10 cellular contexts compared by ENCODE assay signal in genomic region chr14:65287264-65288131, GRCh38.
A peak's percentile ranks its signal among the peaks of the same experiment; 100 is the strongest.
DNase-seq lines count a peak whose midpoint lies in the region; ATAC-seq and TF ChIP-seq lines count a peak whose summit lies in the region.
"Had no signal": no experiment of that assay in that cellular context is flagged by ENCODE, and none has a peak within 500 bp of the region (broad histone marks: within the 10 kb centered on the region; RNA-seq: fewer than 3 reads in every experiment).

No MANE protein-coding gene starts in this region.

- intact Hi-C loops in activated CD8-positive, alpha-beta T cell treated with anti-CD3 and anti-CD28 coated beads for 36 hours (cut with micrococcal nuclease): loop anchor here (1.0 to 5.0 kb wide), 4 partner anchors 15 to 125 kb away; partner anchors contain the start of gene FUT8
- intact Hi-C loops in Calu3 (cut with micrococcal nuclease; ENCODE audit: unreplicated experiment) (no loop called here), aorta (cut with DNase I) (no loop called here)

- no peaks in the 10 kb centered on the region for H3K4me1 ChIP-seq in aorta (ENCODE audit: control insufficient read depth in 1 of 2, insufficient read depth in 2 of 2, low read length in 2 of 2)

- no peaks in the 10 kb centered on the region for H3K36me3 ChIP-seq in aorta (ENCODE audit: control insufficient read depth in 1 of 2, insufficient read depth in 2 of 2, low read length in 1 of 2)

- peaks cover 28% of the 10 kb centered on the region for H3K36me3 Mint-ChIP-seq in activated CD8-positive, alpha-beta T cell treated with anti-CD3 and anti-CD28 coated beads for 36 hours (ENCODE audit: low read depth)
- H3K36me3 Mint-ChIP-seq in memory B cell (peaks cover 18% of the 10 kb centered on the region), Calu3 (ENCODE audit: insufficient read depth, unreplicated experiment) (peaks cover 6% of the 10 kb centered on the region)

- peak overlapping the region; percentile 76 for H3K4me3 Mint-ChIP-seq in activated CD8-positive, alpha-beta T cell treated with anti-CD3 and anti-CD28 coated beads for 36 hours
- H3K4me3 Mint-ChIP-seq in memory B cell (peak overlapping the region; percentile 79), Calu3 (ENCODE audit: low read depth, unreplicated experiment) (no peak overlapping the region)
- H3K4me3 Mint-ChIP-seq: neural crest cell had no signal

- POLR2A ChIA-PET in activated CD8-positive, alpha-beta T cell treated with anti-CD3 and anti-CD28 coated beads for 36 hours (lab: Charles Lee): interaction anchor here (0.6 to 3.8 kb wide), 20 partner anchors 10 to 580 kb away, joined by 3 to 31 read pairs (median 4); partner anchors contain the start of gene FUT8

- no peaks in the 10 kb centered on the region for H3K27me3 Mint-ChIP-seq in activated CD8-positive, alpha-beta T cell treated with anti-CD3 and anti-CD28 coated beads for 36 hours
- H3K27me3 Mint-ChIP-seq in memory B cell (no peaks in the 10 kb centered on the region), Calu3 (ENCODE audit: unreplicated experiment) (no peaks in the 10 kb centered on the region)

- 81 to 83% methylated on average over 29 of the region's 29 CpGs for WGBS in aorta, 2 donors

- no peak for TF ChIP-seq CTCF in activated CD8-positive, alpha-beta T cell treated with anti-CD3 and anti-CD28 coated beads for 36 hours (IDR thresholded peaks at IDR 0.05)
- no peak for TF ChIP-seq CTCF in Calu3 (IDR thresholded peaks at IDR 0.05; ENCODE audit: unreplicated experiment)

- H3K4me1 Mint-ChIP-seq in activated CD8-positive, alpha-beta T cell treated with anti-CD3 and anti-CD28 coated beads for 36 hours (ENCODE audit: low read depth): peaks cover 70% of the 10 kb centered on the region
- H3K4me1 Mint-ChIP-seq in memory B cell: peaks cover 65% of the 10 kb centered on the region
- H3K4me1 Mint-ChIP-seq in Calu3 (ENCODE audit: low read depth, unreplicated experiment): peaks cover 45% of the 10 kb centered on the region

- ATAC-seq in GM19452 (IDR thresholded peaks at IDR 0.05; ENCODE audit: unreplicated experiment) (peak; percentile 62), HG03432 (IDR thresholded peaks at IDR 0.05; ENCODE audit: unreplicated experiment) (peak; percentile 67), memory B cell (ENCODE audit: low read depth) (peak; percentile 59), aorta (ENCODE audit: low FRiP score) (no peak)
- ATAC-seq in activated CD8-positive, alpha-beta T cell treated with anti-CD3 and anti-CD28 coated beads for 36 hours: peak; percentile 76

- H3K9me3 Mint-ChIP-seq in activated CD8-positive, alpha-beta T cell treated with anti-CD3 and anti-CD28 coated beads for 36 hours: peaks cover 5% of the 10 kb centered on the region
- H3K9me3 Mint-ChIP-seq in memory B cell: no peaks in the 10 kb centered on the region
- H3K9me3 Mint-ChIP-seq in Calu3 (ENCODE audit: low read depth, unreplicated experiment): no peaks in the 10 kb centered on the region
- H3K9me3 Mint-ChIP-seq: neural crest cell had no signal

- BruUV-seq in Calu3 (replicated peaks; lab: Mats Ljungman, UMichigan): no TSS peak

- no peak overlapping the region for H3K4me3 ChIP-seq in aorta (ENCODE audit: low read length in 2 of 2)

- peak overlapping the region; percentile 98 for H3K27ac Mint-ChIP-seq in activated CD8-positive, alpha-beta T cell treated with anti-CD3 and anti-CD28 coated beads for 36 hours
- H3K27ac Mint-ChIP-seq in memory B cell: peak overlapping the region; percentile 95
- H3K27ac Mint-ChIP-seq in Calu3 (ENCODE audit: unreplicated experiment): no peak overlapping the region

- CTCF ChIA-PET in activated CD8-positive, alpha-beta T cell treated with anti-CD3 and anti-CD28 coated beads for 36 hours (lab: Charles Lee): interaction anchor here (0.8 to 4.7 kb wide), 20 partner anchors 8 to 537 kb away, joined by 3 to 42 read pairs (median 4); partner anchors contain the start of gene FUT8
- CTCF ChIA-PET in Calu3 (lab: Charles Lee): no interaction called here

- no peaks in the 10 kb centered on the region for H3K9me3 ChIP-seq in aorta (ENCODE audit: control insufficient read depth, low read length)

- no peak overlapping the region for H3K27ac ChIP-seq in aorta (ENCODE audit: low read depth in 1 of 2, low read length in 2 of 2)
- H3K27ac ChIP-seq: VCaP had no signal

- no peaks in the 10 kb centered on the region for H3K27me3 ChIP-seq in aorta (ENCODE audit: control insufficient read depth in 1 of 2, insufficient read depth in 2 of 2, low read length in 1 of 2)

- DNase-seq in activated CD8-positive, alpha-beta T cell treated with anti-CD3 and anti-CD28 coated beads for 36 hours: peak; percentile 86
- peak in 1 of 2 donors; percentile 59 for DNase-seq in memory B cell (ENCODE audit: low spot score in 2 of 2)
- DNase-seq in NCI-H345 (lab: John Stamatoyannopoulos, UW): no peak
- DNase-seq in putamen (ENCODE audit: low spot score): no peak
- DNase-seq in Calu3: no peak
- no peak for DNase-seq in aorta
